9 cellular contexts compared by ENCODE assay signal in the genomic region with DNA sequence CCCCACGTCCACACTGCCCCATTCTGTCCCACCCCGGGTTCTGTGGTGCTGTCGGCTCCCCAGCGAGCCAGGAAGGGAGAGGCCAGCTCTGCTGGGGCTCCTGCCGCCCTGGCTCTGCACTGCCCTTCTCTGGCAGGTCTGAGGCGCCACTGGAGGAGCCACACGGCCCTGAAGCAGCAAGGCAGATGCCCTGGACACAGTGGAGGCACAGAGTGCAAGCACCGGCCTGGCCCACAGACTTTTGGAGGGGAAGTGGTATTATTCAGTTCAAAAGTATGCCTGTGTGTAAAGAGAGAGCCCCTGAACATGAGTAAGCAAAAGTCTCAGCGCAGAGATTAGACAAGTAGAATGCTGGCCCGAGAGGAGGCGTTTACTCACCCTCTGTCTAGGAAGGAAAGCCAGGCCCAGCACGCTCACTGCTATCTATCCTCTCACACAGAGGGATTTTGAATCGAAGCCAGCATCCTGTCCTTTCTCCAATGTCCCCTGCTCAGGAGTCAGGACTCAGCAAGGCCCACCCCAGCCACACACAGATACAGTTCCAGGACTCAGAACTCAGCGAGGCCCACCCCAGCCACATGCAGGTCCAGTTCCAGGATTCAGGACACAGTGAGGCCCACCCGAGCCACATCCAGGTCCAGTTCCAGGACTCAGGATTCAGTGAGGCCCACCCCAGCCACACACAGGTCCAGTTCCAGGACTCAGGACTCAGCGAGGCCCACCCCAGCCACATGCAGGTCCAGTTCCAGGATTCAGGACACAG.
DNase-seq lines count a peak whose midpoint lies in the region; ATAC-seq and TF ChIP-seq lines count a peak whose summit lies in the region.
"Had no signal": no experiment of that assay in that cellular context is flagged by ENCODE, and none has a peak within 500 bp of the region (broad histone marks: within the 10 kb centered on the region; RNA-seq: fewer than 3 reads in every experiment).

No MANE protein-coding gene starts in this region.

- H3K4me1 ChIP-seq in fibroblast of lung (ENCODE audit: control insufficient read depth, extremely low read depth, insufficient read depth, low read length), result peaks cover 54% of the 10 kb centered on the region

- H3K4me1 Mint-ChIP-seq in progenitor cell of endocrine pancreas (ENCODE audit: low read depth), result peaks cover 6% of the 10 kb centered on the region

- peak overlapping the region; percentile 65 for H3K9ac ChIP-seq in fibroblast of lung (ENCODE audit: insufficient read depth, low read length)

- no peaks in the 10 kb centered on the region for H3K27me3 ChIP-seq in fibroblast of lung (ENCODE audit: control insufficient read depth, insufficient read depth, low read length)

- peak overlapping the region; percentile 31 for H3K27ac Mint-ChIP-seq in progenitor cell of endocrine pancreas

- H3K27ac ChIP-seq in fibroblast of lung (ENCODE audit: insufficient read depth, low read length), result peak overlapping the region; percentile 100
- H3K27ac ChIP-seq: WERI-Rb-1 had no signal

- no peak overlapping the region for H3K4me3 Mint-ChIP-seq in progenitor cell of endocrine pancreas (ENCODE audit: low read depth)

- H3K9me3 ChIP-seq in fibroblast of lung (ENCODE audit: control insufficient read depth, insufficient read depth, low read depth, low read length), result no peaks in the 10 kb centered on the region

- no peak overlapping the region for H2AFZ ChIP-seq in fibroblast of lung (ENCODE audit: low read length)

- peak overlapping the region in 1 of 4 experiments; percentile 21 for H3K4me3 ChIP-seq in fibroblast of lung (replicated peaks in 1 of 4; ENCODE audit: control extremely low read depth in 1 of 4, insufficient read depth in 1 of 4, low read depth in 3 of 4, low read length in 4 of 4)

- peak; percentile 90 for DNase-seq in Caki2 (ENCODE audit: low read depth)
- peak; percentile 84 for DNase-seq in SHP77 treated with DMSO at 0.1 percent for 48 hours (lab: John Stamatoyannopoulos, UW)
- DNase-seq in fibroblast of lung (ENCODE audit: low read depth in 2 of 2), result peak; percentile 97 to 99
- no peak for DNase-seq in progenitor cell of endocrine pancreas (ENCODE audit: low spot score, unreplicated experiment)
- DNase-seq in NCI-H446 treated with DMSO at 0.1 percent for 48 hours (lab: John Stamatoyannopoulos, UW), result no peak
- DNase-seq: WERI-Rb-1 had no signal

- peaks cover 48% of the 10 kb centered on the region for H3K79me2 ChIP-seq in fibroblast of lung (ENCODE audit: control insufficient read depth, insufficient read depth, low read length)

- no peaks in the 10 kb centered on the region for H3K27me3 Mint-ChIP-seq in progenitor cell of endocrine pancreas

- peaks cover 5% of the 10 kb centered on the region for H3K9me3 Mint-ChIP-seq in progenitor cell of endocrine pancreas (ENCODE audit: low read depth)

- in situ Hi-C loops in Caki2 (cut with HindIII; ENCODE audit: low pct_unique_long_range_greater_than_20kb, low sequenced_read_pairs), result loop anchor here (10.0 kb wide), 1 partner anchor 69 kb away; no protein-coding TSS in a partner anchor

- H3K4me2 ChIP-seq in fibroblast of lung (ENCODE audit: extremely low read depth, insufficient read depth, low read length), result peak overlapping the region; percentile 86

- peaks cover 1% of the 10 kb centered on the region for H3K36me3 Mint-ChIP-seq in progenitor cell of endocrine pancreas (ENCODE audit: insufficient read depth)

- ATAC-seq in HG03457 (IDR thresholded peaks at IDR 0.05; ENCODE audit: unreplicated experiment), result no peak
- no peak for ATAC-seq in HG02588 (IDR thresholded peaks at IDR 0.05; ENCODE audit: unreplicated experiment)
- ATAC-seq in HG02798 (IDR thresholded peaks at IDR 0.05; ENCODE audit: poor library complexity, unreplicated experiment), result no peak

- TF ChIP-seq CTCF in fibroblast of lung (conservative IDR thresholded peaks at IDR 0.05 in 1 of 2, IDR thresholded peaks at IDR 0.05 in 1 of 2; ENCODE audit: low read depth in 1 of 2, low read length in 2 of 2) (peak in 1 of 2 donors; percentile 13), progenitor cell of endocrine pancreas (IDR thresholded peaks at IDR 0.05; ENCODE audit: unreplicated experiment) (no peak)

- peaks cover 3% of the 10 kb centered on the region for H3K36me3 ChIP-seq in fibroblast of lung (ENCODE audit: control insufficient read depth, insufficient read depth, low read length)
- H3K36me3 ChIP-seq: WERI-Rb-1 had no signal

- H4K20me1 ChIP-seq in fibroblast of lung (ENCODE audit: control insufficient read depth, extremely low read depth, insufficient read depth, low read length), result no peaks in the 10 kb centered on the region

Comparison
In these comparisons a context has a peak if more than half of its experiments do, and no peak if none do; other contexts are left out.
1. DNase-seq: peak in Caki2 (single experiment), SHP77 treated with DMSO at 0.1 percent for 48 hours (single experiment) and fibroblast of lung (2 of 2); none in progenitor cell of endocrine pancreas (single experiment) and NCI-H446 treated with DMSO at 0.1 percent for 48 hours (single experiment).